In genomic region chr17:78118801-78119241, GRCh38 we compare ENCODE assay signal across 21 cellular contexts. TPM values are rescaled to one million over a fixed set of nuclear protein-coding genes. Genes with fewer than 3 reads are reported as not detected.
A peak's percentile ranks its signal among the peaks of the same experiment; 100 is the strongest.
DNase-seq lines count a peak whose midpoint lies in the region; ATAC-seq, FAIRE-seq and TF ChIP-seq lines count a peak whose summit lies in the region.
"Had no signal": no experiment of that assay in that cellular context is flagged by ENCODE, and none has a peak within 500 bp of the region (broad histone marks: within the 10 kb centered on the region; RNA-seq: fewer than 3 reads in every experiment).

No MANE protein-coding gene starts in this region.

- no peak overlapping the region for H3K9ac ChIP-seq in kidney (ENCODE audit: low read length in 2 of 2)

- H3K27ac ChIP-seq in CD4-positive, CD25-positive, alpha-beta regulatory T cell (ENCODE audit: insufficient read depth, low read length, poor library complexity, severe bottlenecking): peak overlapping the region; percentile 33
- H3K27ac ChIP-seq in kidney (ENCODE audit: low read depth in 2 of 2, low read length in 2 of 2) (no peak overlapping the region), substantia nigra (ENCODE audit: low read depth, low read length, poor library complexity, severe bottlenecking) (peak overlapping the region; percentile 49)
- H3K27ac ChIP-seq: SJCRH30 had no signal

- peaks cover 0 to 68% (median 31%) of the 10 kb centered on the region in 4 donors for H3K4me1 Mint-ChIP-seq in CD4-positive, CD25-positive, alpha-beta regulatory T cell

- no peak overlapping the region for H3K4me3 ChIP-seq in CD4-positive, CD25-positive, alpha-beta regulatory T cell (ENCODE audit: low read depth, low read length)
- no peak overlapping the region for H3K4me3 ChIP-seq in kidney (ENCODE audit: low read length in 2 of 2)
- H3K4me3 ChIP-seq: SJCRH30 had no signal

- peaks cover 75% of the 10 kb centered on the region for H3K4me1 ChIP-seq in CD4-positive, CD25-positive, alpha-beta regulatory T cell (ENCODE audit: control insufficient read depth, insufficient read depth, low read length, poor library complexity, severe bottlenecking)
- no peaks in the 10 kb centered on the region for H3K4me1 ChIP-seq in kidney (ENCODE audit: control insufficient read depth in 1 of 2, insufficient read depth in 1 of 2, low read depth in 1 of 2, low read length in 2 of 2)
- H3K4me1 ChIP-seq: SJCRH30 had no signal

- no peaks in the 10 kb centered on the region for H3K27me3 ChIP-seq in CD4-positive, CD25-positive, alpha-beta regulatory T cell (ENCODE audit: control insufficient read depth, insufficient read depth, low read length)
- H3K27me3 ChIP-seq: SJCRH30 had no signal

- H3K27ac Mint-ChIP-seq in CD4-positive, CD25-positive, alpha-beta regulatory T cell: no peak overlapping the region
- H3K27ac Mint-ChIP-seq: HFFc6 had no signal

- DNase-seq in CD4-positive, CD25-positive, alpha-beta regulatory T cell: no peak
- DNase-seq in kidney: peak; percentile 80
- no peak for DNase-seq in substantia nigra (lab: John Stamatoyannopoulos, UW)
- DNase-seq in putamen (ENCODE audit: low spot score): no peak
- DNase-seq in NCI-H69 (lab: John Stamatoyannopoulos, UW): no peak
- DNase-seq: HFFc6; IMR-90; Kasumi-1; MM.1S; NCI-H1105; NCI-H1694 treated with DMSO at 0.1 percent for 48 hours; NCI-H526 treated with DMSO at 0.1 percent for 48 hours; NK-92 treated with Interleukin-12 subunit alpha and Interleukin-12 subunit beta, amount 100 ng/mL, for 24 hours; OCI-M1; SJCRH30 had no signal

- FAIRE-seq in kidney (lab: Jason Lieb, UNC): no peak
- FAIRE-seq: GM19239 had no signal

- TF ChIP-seq POLR2A in GM19193 (IDR thresholded peaks at IDR 0.05; ENCODE audit: extremely low read depth, insufficient read depth, insufficient read length): peak; percentile 19

- H3K9me3 Mint-ChIP-seq in CD4-positive, CD25-positive, alpha-beta regulatory T cell: peaks cover 0 to 1% (median 0%) of the 10 kb centered on the region in 7 donors
- H3K9me3 Mint-ChIP-seq: HFFc6 had no signal

- H3K36me3 ChIP-seq in CD4-positive, CD25-positive, alpha-beta regulatory T cell (ENCODE audit: control insufficient read depth, insufficient read depth, low read length): peaks cover 76% of the 10 kb centered on the region
- peaks cover 0 to 5% of the 10 kb centered on the region in 2 donors for H3K36me3 ChIP-seq in kidney (ENCODE audit: control insufficient read depth in 1 of 2, insufficient read depth in 2 of 2, low read length in 2 of 2)

- H3K4me3 Mint-ChIP-seq in CD4-positive, CD25-positive, alpha-beta regulatory T cell: no peak overlapping the region
- H3K4me3 Mint-ChIP-seq: HFFc6 had no signal

- H3K9me3 ChIP-seq in CD4-positive, CD25-positive, alpha-beta regulatory T cell (ENCODE audit: control insufficient read depth in 2 of 2, low read length in 2 of 2): no peaks in the 10 kb centered on the region
- no peaks in the 10 kb centered on the region for H3K9me3 ChIP-seq in kidney (ENCODE audit: control insufficient read depth in 1 of 2, low read length in 2 of 2)
- H3K9me3 ChIP-seq: SJCRH30 had no signal

- intact Hi-C loops in kidney (cut with DNase I): loop anchor here (10.0 kb wide), 2 partner anchors 56 to 126 kb away; no protein-coding TSS in a partner anchor

- no peaks in the 10 kb centered on the region for H3K27me3 Mint-ChIP-seq in CD4-positive, CD25-positive, alpha-beta regulatory T cell

- TF ChIP-seq CTCF in kidney (IDR thresholded peaks at IDR 0.05; ENCODE audit: borderline replicate concordance, extremely low read depth, insufficient read depth): no peak

- H3K36me3 Mint-ChIP-seq in CD4-positive, CD25-positive, alpha-beta regulatory T cell: peaks cover 32% of the 10 kb centered on the region

- no peak for ATAC-seq in CD4-positive, CD25-positive, alpha-beta regulatory T cell (ENCODE audit: low read depth in 2 of 2)
- ATAC-seq in GM19023 (IDR thresholded peaks at IDR 0.05; ENCODE audit: unreplicated experiment): no peak

RNA-seq across cellular contexts. Expression of gene TMC6, which starts 9.7 kb away (rescaled TPM):
- total RNA-seq in CD4-positive, CD25-positive, alpha-beta regulatory T cell: 727 TPM
- polyA plus RNA-seq in CD4-positive, CD25-positive, alpha-beta regulatory T cell: 100 to 1,000 TPM; 160 to 242 (median 213) TPM
- 115 TPM for total RNA-seq in kidney
- 15.0 TPM for polyA plus RNA-seq in kidney (ENCODE audit: insufficient read depth, low read depth, low replicate concordance)
- total RNA-seq: IMR-90, RPMI7951 had no signal

RNA-seq across cellular contexts. Expression of gene TMC8, which starts 11.8 kb away (rescaled TPM):
- 454 TPM for total RNA-seq in CD4-positive, CD25-positive, alpha-beta regulatory T cell
- polyA plus RNA-seq in CD4-positive, CD25-positive, alpha-beta regulatory T cell: 10 to 100 TPM; 61.8 to 82.0 (median 74.8) TPM
- total RNA-seq in kidney: 35.9 TPM
- 1.0 TPM for polyA plus RNA-seq in kidney (ENCODE audit: insufficient read depth, low read depth, low replicate concordance)
- total RNA-seq: HFFc6, IMR-90, RPMI7951 had no signal
- polyA plus RNA-seq: IMR-90 had no signal

RNA-seq across cellular contexts. Expression of gene C17orf99, which starts 27.4 kb away (rescaled TPM):
- total RNA-seq in CD4-positive, CD25-positive, alpha-beta regulatory T cell: not detected
- polyA plus RNA-seq in CD4-positive, CD25-positive, alpha-beta regulatory T cell: not detected
- total RNA-seq in kidney: not detected
- not detected for polyA plus RNA-seq in kidney (ENCODE audit: insufficient read depth, low read depth, low replicate concordance)
- total RNA-seq: A673, H4, HFFc6, IMR-90, RPMI7951, SJCRH30 had no signal
- polyA plus RNA-seq: IMR-90 had no signal

RNA-seq across cellular contexts. Expression of gene SYNGR2, which starts 49.6 kb away (rescaled TPM):
- total RNA-seq in CD4-positive, CD25-positive, alpha-beta regulatory T cell: 58.5 TPM
- polyA plus RNA-seq in CD4-positive, CD25-positive, alpha-beta regulatory T cell: 100 to 1,000 TPM; 156 to 180 (median 170) TPM
- 165 TPM for total RNA-seq in kidney
- polyA plus RNA-seq in kidney (ENCODE audit: insufficient read depth, low read depth, low replicate concordance): 149 TPM

Comparison
In these comparisons a context has a peak if more than half of its experiments do, and no peak if none do; other contexts are left out.
1. H3K27ac ChIP-seq: peak in CD4-positive, CD25-positive, alpha-beta regulatory T cell (single experiment) and substantia nigra (single experiment); none in kidney (0 of 2).
2. RNA of gene TMC8, which starts 11.8 kb away (total RNA-seq): 454 TPM in CD4-positive, CD25-positive, alpha-beta regulatory T cell (single experiment); 35.9 TPM in kidney (single experiment); every median in the first group is over 10 times any median in the second.